In the genomic region with DNA sequence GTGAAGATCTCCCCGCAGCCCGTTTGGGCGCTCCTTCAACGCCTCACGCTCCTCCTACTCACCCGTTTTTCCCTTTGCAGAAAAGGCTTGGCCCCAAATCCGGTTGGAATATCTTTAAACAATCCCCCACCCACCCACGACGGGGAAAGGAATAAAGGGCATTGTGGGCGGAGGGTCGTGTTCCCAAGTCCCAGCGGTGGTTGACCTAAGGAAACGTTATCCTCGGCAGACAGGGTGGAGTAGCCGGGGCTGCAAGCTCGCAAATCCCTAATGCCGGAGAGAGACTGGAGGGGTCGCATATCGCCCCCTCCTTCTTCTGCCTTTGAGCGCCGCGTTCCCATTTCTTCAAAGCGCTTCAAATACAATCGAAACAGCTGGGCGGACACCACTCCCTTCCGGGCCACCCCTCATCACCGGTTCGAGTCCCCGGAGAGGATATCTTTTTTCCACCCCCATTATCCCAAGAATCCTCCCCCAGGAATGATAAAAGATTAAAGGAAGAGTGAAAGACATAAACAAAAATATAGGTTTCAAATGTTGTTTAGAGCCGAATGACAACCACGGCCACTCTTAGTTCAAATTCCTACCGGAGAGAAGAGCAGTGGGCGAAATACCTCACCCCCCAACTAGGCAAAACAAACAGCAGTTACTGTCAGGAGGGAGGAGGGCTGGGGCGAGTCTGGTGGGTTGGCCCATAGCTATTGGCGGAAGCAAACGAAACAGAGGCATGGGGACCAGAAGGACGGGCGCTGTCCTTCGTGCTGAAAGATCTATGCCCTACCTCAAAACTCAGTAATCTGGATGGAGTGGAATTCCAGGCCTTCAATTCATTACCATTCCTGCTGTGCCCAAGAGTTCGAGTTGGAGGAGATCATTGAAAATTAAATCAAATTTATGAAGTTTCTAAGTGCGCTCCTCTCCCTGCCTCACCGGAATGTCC, we compare ENCODE assay signal across 1 cellular context.
A peak's percentile ranks its signal among the peaks of the same experiment; 100 is the strongest.
TF ChIP-seq lines count a peak whose summit lies in the region.

No MANE protein-coding gene starts in this region.

TF ChIP-seq in HepG2, 621 proteins besides CTCF, POLR2A, EP300 and RAD21 (continues in another document):
- TF ChIP-seq SALL1 (CRISPR knock-in tag; IDR thresholded peaks at IDR 0.05) = peak; percentile 53; the same call in 1 of the 2 replicates
- TF ChIP-seq, protein P1, sequence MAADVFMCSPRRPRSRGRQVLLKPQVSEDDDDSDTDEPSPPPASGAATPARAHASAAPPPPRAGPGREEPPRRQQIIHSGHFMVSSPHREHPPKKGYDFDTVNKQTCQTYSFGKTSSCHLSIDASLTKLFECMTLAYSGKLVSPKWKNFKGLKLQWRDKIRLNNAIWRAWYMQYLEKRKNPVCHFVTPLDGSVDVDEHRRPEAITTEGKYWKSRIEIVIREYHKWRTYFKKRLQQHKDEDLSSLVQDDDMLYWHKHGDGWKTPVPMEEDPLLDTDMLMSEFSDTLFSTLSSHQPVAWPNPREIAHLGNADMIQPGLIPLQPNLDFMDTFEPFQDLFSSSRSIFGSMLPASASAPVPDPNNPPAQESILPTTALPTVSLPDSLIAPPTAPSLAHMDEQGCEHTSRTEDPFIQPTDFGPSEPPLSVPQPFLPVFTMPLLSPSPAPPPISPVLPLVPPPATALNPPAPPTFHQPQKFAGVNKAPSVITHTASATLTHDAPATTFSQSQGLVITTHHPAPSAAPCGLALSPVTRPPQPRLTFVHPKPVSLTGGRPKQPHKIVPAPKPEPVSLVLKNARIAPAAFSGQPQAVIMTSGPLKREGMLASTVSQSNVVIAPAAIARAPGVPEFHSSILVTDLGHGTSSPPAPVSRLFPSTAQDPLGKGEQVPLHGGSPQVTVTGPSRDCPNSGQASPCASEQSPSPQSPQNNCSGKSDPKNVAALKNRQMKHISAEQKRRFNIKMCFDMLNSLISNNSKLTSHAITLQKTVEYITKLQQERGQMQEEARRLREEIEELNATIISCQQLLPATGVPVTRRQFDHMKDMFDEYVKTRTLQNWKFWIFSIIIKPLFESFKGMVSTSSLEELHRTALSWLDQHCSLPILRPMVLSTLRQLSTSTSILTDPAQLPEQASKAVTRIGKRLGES (CRISPR knock-in tag; IDR thresholded peaks at IDR 0.05; ENCODE audit: borderline replicate concordance) = no peak
- peak; percentile 21; the same call in 1 of the 2 replicates for TF ChIP-seq ZBTB7B (CRISPR knock-in tag; IDR thresholded peaks at IDR 0.05)
- no peak for TF ChIP-seq ZNF446 (CRISPR knock-in tag; IDR thresholded peaks at IDR 0.05)
- 0 out of 2 replicates have a peak, but pooled peaks have one; percentile 9 for TF ChIP-seq ZSCAN21 (CRISPR knock-in tag; IDR thresholded peaks at IDR 0.05; ENCODE audit: borderline replicate concordance)
- TF ChIP-seq CHD2 (IDR thresholded peaks at IDR 0.05; ENCODE audit: low read depth, low read length) = no peak
- TF ChIP-seq BORCS8-MEF2B (CRISPR knock-in tag; IDR thresholded peaks at IDR 0.05) = peak; percentile 65; the same call in 1 of the 2 replicates
- TF ChIP-seq ELF3 (CRISPR knock-in tag; IDR thresholded peaks at IDR 0.05) = peak; percentile 72; the same call in 1 of the 2 replicates
- no peak for TF ChIP-seq SUZ12 (IDR thresholded peaks at IDR 0.05; ENCODE audit: low read depth, low read length)
- TF ChIP-seq SKI (IDR thresholded peaks at IDR 0.05; ENCODE audit: partially characterized antibody) = no peak
- TF ChIP-seq RXRB (CRISPR knock-in tag; IDR thresholded peaks at IDR 0.05; ENCODE audit: borderline replicate concordance) = 0 out of 2 replicates have a peak, but pooled peaks have one; percentile 20
- 0 out of 2 replicates have a peak, but pooled peaks have one; percentile 19 for TF ChIP-seq ZNF331 (CRISPR knock-in tag; IDR thresholded peaks at IDR 0.05)
- TF ChIP-seq ZNF207 (IDR thresholded peaks at IDR 0.05; ENCODE audit: borderline replicate concordance) = no peak
- TF ChIP-seq, protein P2, sequence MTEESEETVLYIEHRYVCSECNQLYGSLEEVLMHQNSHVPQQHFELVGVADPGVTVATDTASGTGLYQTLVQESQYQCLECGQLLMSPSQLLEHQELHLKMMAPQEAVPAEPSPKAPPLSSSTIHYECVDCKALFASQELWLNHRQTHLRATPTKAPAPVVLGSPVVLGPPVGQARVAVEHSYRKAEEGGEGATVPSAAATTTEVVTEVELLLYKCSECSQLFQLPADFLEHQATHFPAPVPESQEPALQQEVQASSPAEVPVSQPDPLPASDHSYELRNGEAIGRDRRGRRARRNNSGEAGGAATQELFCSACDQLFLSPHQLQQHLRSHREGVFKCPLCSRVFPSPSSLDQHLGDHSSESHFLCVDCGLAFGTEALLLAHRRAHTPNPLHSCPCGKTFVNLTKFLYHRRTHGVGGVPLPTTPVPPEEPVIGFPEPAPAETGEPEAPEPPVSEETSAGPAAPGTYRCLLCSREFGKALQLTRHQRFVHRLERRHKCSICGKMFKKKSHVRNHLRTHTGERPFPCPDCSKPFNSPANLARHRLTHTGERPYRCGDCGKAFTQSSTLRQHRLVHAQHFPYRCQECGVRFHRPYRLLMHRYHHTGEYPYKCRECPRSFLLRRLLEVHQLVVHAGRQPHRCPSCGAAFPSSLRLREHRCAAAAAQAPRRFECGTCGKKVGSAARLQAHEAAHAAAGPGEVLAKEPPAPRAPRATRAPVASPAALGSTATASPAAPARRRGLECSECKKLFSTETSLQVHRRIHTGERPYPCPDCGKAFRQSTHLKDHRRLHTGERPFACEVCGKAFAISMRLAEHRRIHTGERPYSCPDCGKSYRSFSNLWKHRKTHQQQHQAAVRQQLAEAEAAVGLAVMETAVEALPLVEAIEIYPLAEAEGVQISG (CRISPR knock-in tag; IDR thresholded peaks at IDR 0.05) = 0 out of 2 replicates have a peak, but pooled peaks have one; percentile 23
- TF ChIP-seq, protein P3, sequence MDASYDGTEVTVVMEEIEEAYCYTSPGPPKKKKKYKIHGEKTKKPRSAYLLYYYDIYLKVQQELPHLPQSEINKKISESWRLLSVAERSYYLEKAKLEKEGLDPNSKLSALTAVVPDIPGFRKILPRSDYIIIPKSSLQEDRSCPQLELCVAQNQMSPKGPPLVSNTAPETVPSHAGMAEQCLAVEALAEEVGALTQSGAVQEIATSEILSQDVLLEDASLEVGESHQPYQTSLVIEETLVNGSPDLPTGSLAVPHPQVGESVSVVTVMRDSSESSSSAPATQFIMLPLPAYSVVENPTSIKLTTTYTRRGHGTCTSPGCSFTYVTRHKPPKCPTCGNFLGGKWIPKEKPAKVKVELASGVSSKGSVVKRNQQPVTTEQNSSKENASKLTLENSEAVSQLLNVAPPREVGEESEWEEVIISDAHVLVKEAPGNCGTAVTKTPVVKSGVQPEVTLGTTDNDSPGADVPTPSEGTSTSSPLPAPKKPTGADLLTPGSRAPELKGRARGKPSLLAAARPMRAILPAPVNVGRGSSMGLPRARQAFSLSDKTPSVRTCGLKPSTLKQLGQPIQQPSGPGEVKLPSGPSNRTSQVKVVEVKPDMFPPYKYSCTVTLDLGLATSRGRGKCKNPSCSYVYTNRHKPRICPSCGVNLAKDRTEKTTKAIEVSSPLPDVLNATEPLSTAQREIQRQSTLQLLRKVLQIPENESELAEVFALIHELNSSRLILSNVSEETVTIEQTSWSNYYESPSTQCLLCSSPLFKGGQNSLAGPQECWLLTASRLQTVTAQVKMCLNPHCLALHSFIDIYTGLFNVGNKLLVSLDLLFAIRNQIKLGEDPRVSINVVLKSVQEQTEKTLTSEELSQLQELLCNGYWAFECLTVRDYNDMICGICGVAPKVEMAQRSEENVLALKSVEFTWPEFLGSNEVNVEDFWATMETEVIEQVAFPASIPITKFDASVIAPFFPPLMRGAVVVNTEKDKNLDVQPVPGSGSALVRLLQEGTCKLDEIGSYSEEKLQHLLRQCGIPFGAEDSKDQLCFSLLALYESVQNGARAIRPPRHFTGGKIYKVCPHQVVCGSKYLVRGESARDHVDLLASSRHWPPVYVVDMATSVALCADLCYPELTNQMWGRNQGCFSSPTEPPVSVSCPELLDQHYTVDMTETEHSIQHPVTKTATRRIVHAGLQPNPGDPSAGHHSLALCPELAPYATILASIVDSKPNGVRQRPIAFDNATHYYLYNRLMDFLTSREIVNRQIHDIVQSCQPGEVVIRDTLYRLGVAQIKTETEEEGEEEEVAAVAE (CRISPR knock-in tag; IDR thresholded peaks at IDR 0.05; ENCODE audit: borderline replicate concordance) = 0 out of 2 replicates have a peak, but pooled peaks have one; percentile 38
- peak; percentile 29; the same call in 1 of the 2 replicates for TF ChIP-seq MEF2D (CRISPR knock-in tag; IDR thresholded peaks at IDR 0.05)
- no peak for TF ChIP-seq CBX2 (IDR thresholded peaks at IDR 0.05; ENCODE audit: low read depth, low read length)
- peak; percentile 78; the same call in 1 of the 2 replicates for TF ChIP-seq CBX2 (CRISPR knock-in tag; IDR thresholded peaks at IDR 0.05; ENCODE audit: low read depth)
- TF ChIP-seq, protein P4, sequence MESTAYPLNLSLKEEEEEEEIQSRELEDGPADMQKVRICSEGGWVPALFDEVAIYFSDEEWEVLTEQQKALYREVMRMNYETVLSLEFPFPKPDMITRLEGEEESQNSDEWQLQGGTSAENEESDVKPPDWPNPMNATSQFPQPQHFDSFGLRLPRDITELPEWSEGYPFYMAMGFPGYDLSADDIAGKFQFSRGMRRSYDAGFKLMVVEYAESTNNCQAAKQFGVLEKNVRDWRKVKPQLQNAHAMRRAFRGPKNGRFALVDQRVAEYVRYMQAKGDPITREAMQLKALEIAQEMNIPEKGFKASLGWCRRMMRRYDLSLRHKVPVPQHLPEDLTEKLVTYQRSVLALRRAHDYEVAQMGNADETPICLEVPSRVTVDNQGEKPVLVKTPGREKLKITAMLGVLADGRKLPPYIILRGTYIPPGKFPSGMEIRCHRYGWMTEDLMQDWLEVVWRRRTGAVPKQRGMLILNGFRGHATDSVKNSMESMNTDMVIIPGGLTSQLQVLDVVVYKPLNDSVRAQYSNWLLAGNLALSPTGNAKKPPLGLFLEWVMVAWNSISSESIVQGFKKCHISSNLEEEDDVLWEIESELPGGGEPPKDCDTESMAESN (CRISPR knock-in tag; conservative IDR thresholded peaks at IDR 0.05) = peak; percentile 59; the same call in 1 of the 2 replicates
- TF ChIP-seq ZNF510 (CRISPR knock-in tag; IDR thresholded peaks at IDR 0.05; ENCODE audit: low read depth) = no peak
- TF ChIP-seq, protein P5, sequence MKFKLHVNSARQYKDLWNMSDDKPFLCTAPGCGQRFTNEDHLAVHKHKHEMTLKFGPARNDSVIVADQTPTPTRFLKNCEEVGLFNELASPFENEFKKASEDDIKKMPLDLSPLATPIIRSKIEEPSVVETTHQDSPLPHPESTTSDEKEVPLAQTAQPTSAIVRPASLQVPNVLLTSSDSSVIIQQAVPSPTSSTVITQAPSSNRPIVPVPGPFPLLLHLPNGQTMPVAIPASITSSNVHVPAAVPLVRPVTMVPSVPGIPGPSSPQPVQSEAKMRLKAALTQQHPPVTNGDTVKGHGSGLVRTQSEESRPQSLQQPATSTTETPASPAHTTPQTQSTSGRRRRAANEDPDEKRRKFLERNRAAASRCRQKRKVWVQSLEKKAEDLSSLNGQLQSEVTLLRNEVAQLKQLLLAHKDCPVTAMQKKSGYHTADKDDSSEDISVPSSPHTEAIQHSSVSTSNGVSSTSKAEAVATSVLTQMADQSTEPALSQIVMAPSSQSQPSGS (CRISPR knock-in tag; IDR thresholded peaks at IDR 0.05) = 0 out of 2 replicates have a peak, but pooled peaks have one; percentile 25
- TF ChIP-seq, protein P6, sequence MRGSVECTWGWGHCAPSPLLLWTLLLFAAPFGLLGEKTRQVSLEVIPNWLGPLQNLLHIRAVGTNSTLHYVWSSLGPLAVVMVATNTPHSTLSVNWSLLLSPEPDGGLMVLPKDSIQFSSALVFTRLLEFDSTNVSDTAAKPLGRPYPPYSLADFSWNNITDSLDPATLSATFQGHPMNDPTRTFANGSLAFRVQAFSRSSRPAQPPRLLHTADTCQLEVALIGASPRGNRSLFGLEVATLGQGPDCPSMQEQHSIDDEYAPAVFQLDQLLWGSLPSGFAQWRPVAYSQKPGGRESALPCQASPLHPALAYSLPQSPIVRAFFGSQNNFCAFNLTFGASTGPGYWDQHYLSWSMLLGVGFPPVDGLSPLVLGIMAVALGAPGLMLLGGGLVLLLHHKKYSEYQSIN (CRISPR knock-in tag; IDR thresholded peaks at IDR 0.05; ENCODE audit: borderline replicate concordance) = no peak
- TF ChIP-seq, protein P7, sequence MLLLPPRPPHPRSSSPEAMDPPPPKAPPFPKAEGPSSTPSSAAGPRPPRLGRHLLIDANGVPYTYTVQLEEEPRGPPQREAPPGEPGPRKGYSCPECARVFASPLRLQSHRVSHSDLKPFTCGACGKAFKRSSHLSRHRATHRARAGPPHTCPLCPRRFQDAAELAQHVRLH (CRISPR knock-in tag; IDR thresholded peaks at IDR 0.05; ENCODE audit: borderline replicate concordance, low read depth) = 0 out of 2 replicates have a peak, but pooled peaks have one; percentile 52
- peak; percentile 59; the same call in 1 of the 2 replicates for TF ChIP-seq SIN3A (IDR thresholded peaks at IDR 0.05; ENCODE audit: borderline replicate concordance, low read depth, low read length)
- TF ChIP-seq, protein P8, sequence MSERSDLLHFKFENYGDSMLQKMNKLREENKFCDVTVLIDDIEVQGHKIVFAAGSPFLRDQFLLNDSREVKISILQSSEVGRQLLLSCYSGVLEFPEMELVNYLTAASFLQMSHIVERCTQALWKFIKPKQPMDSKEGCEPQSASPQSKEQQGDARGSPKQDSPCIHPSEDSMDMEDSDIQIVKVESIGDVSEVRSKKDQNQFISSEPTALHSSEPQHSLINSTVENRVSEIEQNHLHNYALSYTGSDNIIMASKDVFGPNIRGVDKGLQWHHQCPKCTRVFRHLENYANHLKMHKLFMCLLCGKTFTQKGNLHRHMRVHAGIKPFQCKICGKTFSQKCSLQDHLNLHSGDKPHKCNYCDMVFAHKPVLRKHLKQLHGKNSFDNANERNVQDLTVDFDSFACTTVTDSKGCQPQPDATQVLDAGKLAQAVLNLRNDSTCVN (CRISPR knock-in tag; IDR thresholded peaks at IDR 0.05; ENCODE audit: borderline replicate concordance) = 0 out of 2 replicates have a peak, but pooled peaks have one; percentile 46
- peak; percentile 69; the same call in 1 of the 2 replicates for TF ChIP-seq ERF (CRISPR knock-in tag; IDR thresholded peaks at IDR 0.05)
- peak; percentile 58; the same call in 1 of the 2 replicates for TF ChIP-seq ARNT2 (CRISPR knock-in tag; IDR thresholded peaks at IDR 0.05; ENCODE audit: low read depth)
- 0 out of 2 replicates have a peak, but pooled peaks have one; percentile 39 for TF ChIP-seq ARID2 (CRISPR knock-in tag; IDR thresholded peaks at IDR 0.05; ENCODE audit: borderline replicate concordance)
- no peak for TF ChIP-seq PLRG1 (conservative IDR thresholded peaks at IDR 0.05)
- TF ChIP-seq, protein P9, sequence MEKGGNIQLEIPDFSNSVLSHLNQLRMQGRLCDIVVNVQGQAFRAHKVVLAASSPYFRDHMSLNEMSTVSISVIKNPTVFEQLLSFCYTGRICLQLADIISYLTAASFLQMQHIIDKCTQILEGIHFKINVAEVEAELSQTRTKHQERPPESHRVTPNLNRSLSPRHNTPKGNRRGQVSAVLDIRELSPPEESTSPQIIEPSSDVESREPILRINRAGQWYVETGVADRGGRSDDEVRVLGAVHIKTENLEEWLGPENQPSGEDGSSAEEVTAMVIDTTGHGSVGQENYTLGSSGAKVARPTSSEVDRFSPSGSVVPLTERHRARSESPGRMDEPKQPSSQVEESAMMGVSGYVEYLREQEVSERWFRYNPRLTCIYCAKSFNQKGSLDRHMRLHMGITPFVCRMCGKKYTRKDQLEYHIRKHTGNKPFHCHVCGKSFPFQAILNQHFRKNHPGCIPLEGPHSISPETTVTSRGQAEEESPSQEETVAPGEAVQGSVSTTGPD (CRISPR knock-in tag; IDR thresholded peaks at IDR 0.05) = no peak
- TF ChIP-seq ATF7-NPFF (CRISPR knock-in tag; IDR thresholded peaks at IDR 0.05; ENCODE audit: low read depth) = peak; percentile 73; the same call in 1 of the 2 replicates
- peak; percentile 49; the same call in 1 of the 2 replicates for TF ChIP-seq PITX1 (CRISPR knock-in tag; IDR thresholded peaks at IDR 0.05)
- TF ChIP-seq, protein P10, sequence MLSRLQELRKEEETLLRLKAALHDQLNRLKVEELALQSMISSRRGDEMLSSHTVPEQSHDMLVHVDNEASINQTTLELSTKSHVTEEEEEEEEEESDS (CRISPR knock-in tag; IDR thresholded peaks at IDR 0.05; ENCODE audit: borderline replicate concordance) = 0 out of 2 replicates have a peak, but pooled peaks have one; percentile 28
- 0 out of 2 replicates have a peak, but pooled peaks have one; percentile 41 for TF ChIP-seq ZSCAN9 (CRISPR knock-in tag; IDR thresholded peaks at IDR 0.05; ENCODE audit: borderline replicate concordance)
